In the genomic region with DNA sequence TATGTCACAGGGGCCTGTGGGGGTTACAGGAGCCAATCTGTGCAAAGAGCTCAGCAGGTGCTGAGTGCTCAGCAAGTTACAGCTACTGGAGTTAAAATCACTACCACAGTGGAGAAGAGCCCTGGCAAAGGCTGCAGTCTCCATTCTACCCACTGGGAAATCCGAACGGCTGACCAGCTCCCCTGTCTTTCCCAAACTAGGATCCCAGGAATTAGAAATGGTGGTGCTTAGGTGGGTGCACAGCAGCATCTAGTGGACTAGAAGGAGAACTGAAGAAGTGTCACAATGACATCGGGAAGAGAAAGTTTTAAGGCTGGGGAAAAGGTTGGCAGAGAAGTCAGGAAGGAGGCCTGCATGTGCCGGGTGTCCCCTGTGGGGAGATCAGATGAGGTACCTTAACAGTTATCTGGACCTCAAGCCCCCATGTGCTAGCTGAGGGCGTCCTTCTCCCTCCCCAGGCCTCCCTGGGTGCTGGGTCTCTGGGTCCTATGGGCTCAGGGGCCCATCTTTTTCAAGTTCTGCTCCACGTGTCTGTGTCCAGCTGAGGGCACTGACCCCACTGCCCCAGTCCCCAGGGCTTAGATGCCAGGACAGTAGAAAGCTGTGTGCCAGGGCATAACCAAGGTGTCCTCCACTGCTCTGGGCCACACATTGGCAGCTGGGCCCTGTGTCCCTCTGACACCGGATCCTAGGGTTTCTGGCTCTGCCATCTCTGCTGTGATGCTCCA, we compare ENCODE assay signal across 8 cellular contexts.
DNase-seq lines count a peak whose midpoint lies in the region; ATAC-seq and TF ChIP-seq lines count a peak whose summit lies in the region.

No MANE protein-coding gene starts in this region.

- ATAC-seq in HG03039 (IDR thresholded peaks at IDR 0.05; ENCODE audit: unreplicated experiment), result no peak

- DNase-seq in AG08395 (ENCODE audit: low spot score) (peak; percentile 37), HFF-Myc (ENCODE audit: extremely low read depth, low read depth) (peak; percentile 19), islet precursor cell (peak; percentile 79), midbrain (lab: John Stamatoyannopoulos, UW) (no peak)
- no peak for DNase-seq in activated naive CD4-positive, alpha-beta T cell treated with anti-CD3 and anti-CD28 coated beads, Interleukin-2, amount 50 U/mL, for 16 hours
- DNase-seq in stimulated activated CD4-positive, alpha-beta T cell treated with anti-CD3 and anti-CD28 coated beads, Interleukin-4, amount 100 ng/mL, for 1 hour, result no peak

- H3K4me3 ChIP-seq in HFF-Myc (replicated peaks; ENCODE audit: low read depth, low read length) (no peak overlapping the region), WI38 (ENCODE audit: low read depth, low read length) (no peak overlapping the region)

- TF ChIP-seq CTCF in HFF-Myc (IDR thresholded peaks at IDR 0.05; ENCODE audit: low read depth, low read length, missing control alignments), result peak; percentile 59
- TF ChIP-seq CTCF in WI38 (IDR thresholded peaks at IDR 0.05; ENCODE audit: low read depth, low read length), result peak; percentile 60

Comparison
In these comparisons a context has a peak if more than half of its experiments do, and no peak if none do; other contexts are left out.
1. DNase-seq: peak in AG08395 (single experiment), HFF-Myc (single experiment) and islet precursor cell (single experiment); none in midbrain (single experiment), activated naive CD4-positive, alpha-beta T cell treated with anti-CD3 and anti-CD28 coated beads, Interleukin-2, amount 50 U/mL, for 16 hours (single experiment) and stimulated activated CD4-positive, alpha-beta T cell treated with anti-CD3 and anti-CD28 coated beads, Interleukin-4, amount 100 ng/mL, for 1 hour (single experiment).